Comparison of ENCODE assay signal across 35 cellular contexts in the genomic region with DNA sequence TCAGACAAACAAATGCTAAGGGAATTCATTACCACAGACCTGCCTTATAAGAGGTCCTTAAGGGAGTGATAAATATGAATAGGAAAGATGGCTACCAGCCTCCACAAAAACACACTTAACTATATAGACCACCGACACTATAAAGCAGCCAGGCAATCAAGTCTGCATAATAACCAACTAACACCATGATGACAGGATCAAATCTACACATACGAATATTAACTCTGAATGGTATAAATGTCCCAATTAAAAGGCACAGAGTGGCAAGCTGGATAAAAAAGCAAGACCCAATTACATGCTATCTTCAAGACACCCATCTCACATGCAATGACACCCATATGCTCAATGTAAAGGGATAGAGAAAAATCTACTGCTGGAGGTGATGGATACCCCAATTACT.
"Had no signal": no experiment of that assay in that cellular context is flagged by ENCODE, and none has a peak within 500 bp of the region (broad histone marks: within the 10 kb centered on the region; RNA-seq: fewer than 3 reads in every experiment).

No MANE protein-coding gene starts in this region.

- H3K36me3 ChIP-seq: MG63 had no signal

- H3K27me3 ChIP-seq: MG63 had no signal

- DNase-seq: Karpas-422, Kasumi-1, MG63, MM.1S, MV-4-11, NCI-H1048, NCI-H1092, NCI-H1092 treated with DMSO at 0.1 percent for 48 hours, NCI-H1105, NCI-H1105 treated with DMSO at 0.1 percent for 48 hours, NCI-H1417, NCI-H1417 treated with DMSO at 0.1 percent for 48 hours, NCI-H1436, NCI-H1436 treated with DMSO at 0.1 percent for 48 hours, NCI-H146, NCI-H1694, NCI-H1694 treated with DMSO at 0.1 percent for 48 hours, NCI-H187, NCI-H187 treated with DMSO at 0.1 percent for 48 hours, NCI-H1930, NCI-H2029, NCI-H2029 treated with DMSO at 0.1 percent for 48 hours, NCI-H2081, NCI-H2081 treated with DMSO at 0.1 percent for 48 hours, NCI-H2107, NCI-H2171, NCI-H2171 treated with DMSO at 0.1 percent for 48 hours, NCI-H2227 treated with DMSO at 0.1 percent for 48 hours, NCI-H226, NCI-H345, NCI-H446, NCI-H446 treated with DMSO at 0.1 percent for 48 hours, NCI-H510A, NCI-H510A treated with DMSO at 0.1 percent for 48 hours, NCI-H524 had no signal

- H3K4me3 ChIP-seq: MG63 had no signal
